In the genomic region with DNA sequence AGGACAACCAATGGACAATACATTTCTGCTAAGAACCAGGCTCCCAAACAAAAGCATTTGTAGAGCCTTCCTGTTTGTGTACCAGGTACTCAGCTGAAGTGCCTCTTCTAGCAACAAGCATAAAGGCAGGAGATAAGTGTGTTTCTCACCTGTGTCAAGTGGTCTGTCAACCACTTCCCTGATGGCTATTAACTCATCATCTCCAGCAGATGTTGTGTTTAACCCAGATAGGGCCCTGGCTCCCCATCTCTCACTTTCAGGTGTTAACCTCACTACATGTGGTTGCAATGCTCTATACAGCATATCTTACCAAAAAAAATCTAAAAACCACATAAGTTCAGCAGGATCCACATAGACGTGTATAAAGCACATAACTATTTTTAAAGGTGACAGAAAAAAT, we compare ENCODE assay signal across 9 cellular contexts. TPM values are rescaled to one million over a fixed set of nuclear protein-coding genes. Genes with fewer than 3 reads are reported as not detected.
DNase-seq lines count a peak whose midpoint lies in the region; ATAC-seq and TF ChIP-seq lines count a peak whose summit lies in the region.
"Had no signal": no experiment of that assay in that cellular context is flagged by ENCODE, and none has a peak within 500 bp of the region (broad histone marks: within the 10 kb centered on the region; RNA-seq: fewer than 3 reads in every experiment).

No MANE protein-coding gene starts in this region.

- ATAC-seq in GM18517 (IDR thresholded peaks at IDR 0.05; ENCODE audit: unreplicated experiment) (peak; percentile 66), GM21528 (IDR thresholded peaks at IDR 0.05; ENCODE audit: low FRiP score, unreplicated experiment) (peak; percentile 76), HG03457 (IDR thresholded peaks at IDR 0.05; ENCODE audit: unreplicated experiment) (peak; percentile 61)
- ATAC-seq in activated CD8-positive, alpha-beta T cell treated with anti-CD3 and anti-CD28 coated beads, Interleukin-2, amount 10 ng/mL, durations not matched to agents 7 days and 5 days: peak; percentile 58

- no peak overlapping the region for H3K18ac ChIP-seq in neuronal stem cell (ENCODE audit: low read length)

- no peak for TF ChIP-seq EP300 in suprapubic skin (IDR thresholded peaks at IDR 0.05)

- H3K27ac ChIP-seq in neuronal stem cell (replicated peaks; ENCODE audit: low read length): no peak overlapping the region
- H3K27ac ChIP-seq in suprapubic skin: no peak overlapping the region
- H3K27ac ChIP-seq: parathyroid adenoma had no signal

- H3K14ac ChIP-seq in neuronal stem cell (ENCODE audit: low read length): no peak overlapping the region

- TF ChIP-seq POLR2A in suprapubic skin (IDR thresholded peaks at IDR 0.05): no peak

- H3K36me3 ChIP-seq in neuronal stem cell (replicated peaks in 1 of 2; ENCODE audit: control insufficient read depth in 2 of 2, insufficient read depth in 2 of 2, low read length in 2 of 2) (no peaks in the 10 kb centered on the region), suprapubic skin (no peaks in the 10 kb centered on the region)

- no peak overlapping the region for H2BK120ac ChIP-seq in neuronal stem cell (ENCODE audit: low read depth, low read length)

- H2BK5ac ChIP-seq in neuronal stem cell (ENCODE audit: low read length): no peak overlapping the region

- no peak overlapping the region for H3K4ac ChIP-seq in neuronal stem cell (ENCODE audit: low read length)

- H3K9ac ChIP-seq in neuronal stem cell (ENCODE audit: low read depth, low read length, poor library complexity): no peak overlapping the region
- H3K9ac ChIP-seq: parathyroid adenoma had no signal

- H4K91ac ChIP-seq in neuronal stem cell (ENCODE audit: low read depth, low read length, poor library complexity): no peak overlapping the region

- intact Hi-C loops in head of caudate nucleus (cut with DNase I): no loop called here

- H3K4me3 ChIP-seq in neuronal stem cell (ENCODE audit: low read length in 2 of 2) (no peak overlapping the region), suprapubic skin (no peak overlapping the region)

- peaks cover 0 to 2% of the 10 kb centered on the region in 2 donors for H3K4me1 ChIP-seq in neuronal stem cell (ENCODE audit: control insufficient read depth in 2 of 2, insufficient read depth in 1 of 2, low read depth in 1 of 2, low read length in 2 of 2)
- H3K4me1 ChIP-seq in suprapubic skin: no peaks in the 10 kb centered on the region
- H3K4me1 ChIP-seq: parathyroid adenoma had no signal

- no peak overlapping the region for H3K27ac Mint-ChIP-seq in activated CD8-positive, alpha-beta T cell treated with anti-CD3 and anti-CD28 coated beads, Interleukin-2, amount 10 ng/mL, durations not matched to agents 7 days and 5 days

- H2BK15ac ChIP-seq in neuronal stem cell (ENCODE audit: low read length): no peak overlapping the region

- TF ChIP-seq CTCF in suprapubic skin (IDR thresholded peaks at IDR 0.05): no peak

- H3K9me3 ChIP-seq in neuronal stem cell (replicated peaks in 1 of 2; ENCODE audit: control insufficient read depth in 2 of 2, insufficient read depth in 1 of 2, low read depth in 1 of 2, low read length in 2 of 2) (no peaks in the 10 kb centered on the region), suprapubic skin (no peaks in the 10 kb centered on the region)

- H3K27me3 Mint-ChIP-seq in activated CD8-positive, alpha-beta T cell treated with anti-CD3 and anti-CD28 coated beads, Interleukin-2, amount 10 ng/mL, durations not matched to agents 7 days and 5 days (ENCODE audit: low read depth): peaks cover 50% of the 10 kb centered on the region

- no peak overlapping the region for H2AFZ ChIP-seq in neuronal stem cell (ENCODE audit: low read length)
- H2AFZ ChIP-seq: parathyroid adenoma had no signal

- no peak overlapping the region for H3K23ac ChIP-seq in neuronal stem cell (ENCODE audit: low read depth, low read length, poor library complexity)

- no peaks in the 10 kb centered on the region for H3K9me3 Mint-ChIP-seq in activated CD8-positive, alpha-beta T cell treated with anti-CD3 and anti-CD28 coated beads, Interleukin-2, amount 10 ng/mL, durations not matched to agents 7 days and 5 days (ENCODE audit: insufficient read depth)

- H3K4me2 ChIP-seq in neuronal stem cell (ENCODE audit: insufficient read depth, low read length, poor library complexity, severe bottlenecking): no peak overlapping the region

- H3K4me3 Mint-ChIP-seq in activated CD8-positive, alpha-beta T cell treated with anti-CD3 and anti-CD28 coated beads, Interleukin-2, amount 10 ng/mL, durations not matched to agents 7 days and 5 days: no peak overlapping the region

- H3K27me3 ChIP-seq in neuronal stem cell (ENCODE audit: control insufficient read depth in 3 of 3, insufficient read depth in 3 of 3, low read depth in 1 of 3, low read length in 3 of 3) (peaks cover 0 to 2% (median 0%) of the 10 kb centered on the region in 3 experiments), suprapubic skin (no peaks in the 10 kb centered on the region)

- H2AK5ac ChIP-seq in neuronal stem cell (ENCODE audit: low read depth, low read length): no peak overlapping the region

- peaks cover 16% of the 10 kb centered on the region for H3K4me1 Mint-ChIP-seq in activated CD8-positive, alpha-beta T cell treated with anti-CD3 and anti-CD28 coated beads, Interleukin-2, amount 10 ng/mL, durations not matched to agents 7 days and 5 days (ENCODE audit: low read depth)

- H3K36me3 Mint-ChIP-seq in activated CD8-positive, alpha-beta T cell treated with anti-CD3 and anti-CD28 coated beads, Interleukin-2, amount 10 ng/mL, durations not matched to agents 7 days and 5 days (ENCODE audit: low read depth): no peaks in the 10 kb centered on the region

- POLR2A ChIA-PET in activated CD8-positive, alpha-beta T cell treated with anti-CD3 and anti-CD28 coated beads, Interleukin-2, amount 10 ng/mL, durations not matched to agents 7 days and 5 days (lab: Charles Lee): no interaction called here

- no peak overlapping the region for H2BK12ac ChIP-seq in neuronal stem cell (ENCODE audit: low read length)

- CTCF ChIA-PET in activated CD8-positive, alpha-beta T cell treated with anti-CD3 and anti-CD28 coated beads, Interleukin-2, amount 10 ng/mL, durations not matched to agents 7 days and 5 days (lab: Charles Lee): interaction anchor here (1.0 to 1.2 kb wide), 3 partner anchors 32 to 127 kb away, joined by 3 read pairs; no protein-coding TSS in a partner anchor

- WGBS in neuronal stem cell (ENCODE audit: extremely low coverage in 2 of 2, insufficient read length in 2 of 2, insufficient replicate concordance in 1 of 2), 2 donors: no CpG with 5 or more reads among the region's 1 CpG
- WGBS in suprapubic skin: 64% methylated on average over 1 of the region's 1 CpG

- peak; percentile 41 for DNase-seq in activated CD8-positive, alpha-beta T cell treated with anti-CD3 and anti-CD28 coated beads, Interleukin-2, amount 10 ng/mL, durations not matched to agents 7 days and 5 days
- DNase-seq in neuronal stem cell (ENCODE audit: low spot score): no peak
- DNase-seq in putamen (ENCODE audit: low spot score): no peak
- DNase-seq in suprapubic skin (ENCODE audit: low spot score in 2 of 2): no peak
- no peak for DNase-seq in head of caudate nucleus

- no peaks in the 10 kb centered on the region for H3K79me1 ChIP-seq in neuronal stem cell (ENCODE audit: low read depth, low read length)

- H4K8ac ChIP-seq in neuronal stem cell (ENCODE audit: low read depth, low read length): no peak overlapping the region

RNA-seq across cellular contexts. Expression of a gene that starts 9.6 kb away (rescaled TPM):
- not detected for total RNA-seq in activated CD8-positive, alpha-beta T cell treated with anti-CD3 and anti-CD28 coated beads, Interleukin-2, amount 10 ng/mL, durations not matched to agents 7 days and 5 days
- polyA plus RNA-seq in neuronal stem cell (2013, experiment 1 of 2): not detected
- polyA plus RNA-seq in neuronal stem cell (2013, experiment 2 of 2): not detected
- not detected for total RNA-seq in suprapubic skin
